19 cellular contexts compared by ENCODE assay signal in genomic region chr22:49551897-49552659, GRCh38.
DNase-seq lines count a peak whose midpoint lies in the region; ATAC-seq and TF ChIP-seq lines count a peak whose summit lies in the region.
"Had no signal": no experiment of that assay in that cellular context is flagged by ENCODE, and none has a peak within 500 bp of the region (broad histone marks: within the 10 kb centered on the region; RNA-seq: fewer than 3 reads in every experiment).

No MANE protein-coding gene starts in this region.

- H3F3A ChIP-seq in neural progenitor cell (ENCODE audit: low read depth) = no peaks in the 10 kb centered on the region

- TF ChIP-seq CTCF in Peyer's patch (IDR thresholded peaks at IDR 0.05) (no peak), neural progenitor cell (IDR thresholded peaks at IDR 0.05) (no peak), upper lobe of right lung (IDR thresholded peaks at IDR 0.05) (no peak)

- H3K4me2 ChIP-seq in neural progenitor cell = no peak overlapping the region
- H3K4me2 ChIP-seq: PC-9 had no signal

- H3K36me3 ChIP-seq in Peyer's patch (no peaks in the 10 kb centered on the region), neural progenitor cell (no peaks in the 10 kb centered on the region), upper lobe of right lung (no peaks in the 10 kb centered on the region)
- H3K36me3 ChIP-seq: SJSA1 had no signal

- no peak for TF ChIP-seq POLR2A in Peyer's patch (IDR thresholded peaks at IDR 0.05)

- ATAC-seq in left ventricle myocardium superior (no peak), left cardiac atrium (no peak), upper lobe of right lung (no peak), esophagus mucosa (no peak)

- H3K36me3 Mint-ChIP-seq in neural progenitor cell = no peaks in the 10 kb centered on the region

- no peak overlapping the region for H3K27ac ChIP-seq in Peyer's patch
- H3K27ac ChIP-seq in neural progenitor cell = no peak overlapping the region
- no peak overlapping the region for H3K27ac ChIP-seq in upper lobe of right lung
- H3K27ac ChIP-seq: HL-60, PC-9, SJSA1 had no signal

- H3K27me3 ChIP-seq in Peyer's patch = no peaks in the 10 kb centered on the region
- H3K27me3 ChIP-seq in neural progenitor cell = no peaks in the 10 kb centered on the region
- H3K27me3 ChIP-seq in upper lobe of right lung = no peaks in the 10 kb centered on the region
- H3K27me3 ChIP-seq: SJSA1 had no signal

- no peak overlapping the region for H3K4me3 Mint-ChIP-seq in neural progenitor cell
- H3K4me3 Mint-ChIP-seq: H9 had no signal

- H3K9ac ChIP-seq in neural progenitor cell = no peak overlapping the region

- peaks cover 10% of the 10 kb centered on the region for H3K4me1 Mint-ChIP-seq in neural progenitor cell

- H3K27me3 Mint-ChIP-seq in neural progenitor cell (ENCODE audit: insufficient read depth, low read depth) = peaks cover 4% of the 10 kb centered on the region

- H3K9me3 ChIP-seq in Peyer's patch (peaks cover 0 to 9% (median 0%) of the 10 kb centered on the region in 4 donors), neural progenitor cell (ENCODE audit: low read depth) (no peaks in the 10 kb centered on the region), upper lobe of right lung (no peaks in the 10 kb centered on the region)

- H3K4me1 ChIP-seq in Peyer's patch (no peaks in the 10 kb centered on the region), neural progenitor cell (peaks cover 6% of the 10 kb centered on the region), upper lobe of right lung (no peaks in the 10 kb centered on the region)
- H3K4me1 ChIP-seq: SJSA1 had no signal

- intact Hi-C loops in left ventricle myocardium superior (cut with micrococcal nuclease) (no loop called here), left cardiac atrium (cut with DNase I) (no loop called here), upper lobe of right lung (cut with DNase I) (no loop called here)

- H3K27ac Mint-ChIP-seq in neural progenitor cell = peak overlapping the region; percentile 81

- peaks cover 8% of the 10 kb centered on the region for H3K9me3 Mint-ChIP-seq in neural progenitor cell

- peaks cover 3% of the 10 kb centered on the region for H4K20me1 ChIP-seq in neural progenitor cell (ENCODE audit: low read depth)

- H3K4me3 ChIP-seq in Peyer's patch = no peak overlapping the region
- H3K4me3 ChIP-seq in neural progenitor cell = no peak overlapping the region
- H3K4me3 ChIP-seq in upper lobe of right lung = no peak overlapping the region
- H3K4me3 ChIP-seq: PC-9, SJSA1 had no signal

- H2AFZ ChIP-seq in neural progenitor cell (replicated peaks) = no peak overlapping the region
- H2AFZ ChIP-seq: PC-9 had no signal

- DNase-seq in left ventricle myocardium superior (peak; percentile 15), left cardiac atrium (no peak), Peyer's patch (peak in 2 of 3 donors; percentile 11 to 21), neural progenitor cell (ENCODE audit: low spot score) (no peak), upper lobe of right lung (peak; percentile 46), OCI-M1 (lab: John Stamatoyannopoulos, UW) (no peak)
- DNase-seq: ACHN, C1 segment of cervical spinal cord, DND-41, H9, IMR-90, NCI-H1417, NCI-H187, NCI-H226, NCI-H524, PC-9 had no signal

- H3K79me2 ChIP-seq in neural progenitor cell (ENCODE audit: low read depth) = no peaks in the 10 kb centered on the region

Comparison
In these comparisons a context has a peak if more than half of its experiments do, and no peak if none do; other contexts are left out.
1. DNase-seq: peak in left ventricle myocardium superior (single experiment), Peyer's patch (2 of 3) and upper lobe of right lung (single experiment); none in left cardiac atrium (single experiment), neural progenitor cell (single experiment) and OCI-M1 (single experiment).